19 cellular contexts compared by ENCODE assay signal in genomic region chr1:66452982-66453381, GRCh38.
DNase-seq lines count a peak whose midpoint lies in the region; ATAC-seq and TF ChIP-seq lines count a peak whose summit lies in the region.
"Had no signal": no experiment of that assay in that cellular context is flagged by ENCODE, and none has a peak within 500 bp of the region (broad histone marks: within the 10 kb centered on the region; RNA-seq: fewer than 3 reads in every experiment).

No MANE protein-coding gene starts in this region.

- no peak for TF ChIP-seq CTCF in mucosa of descending colon (IDR thresholded peaks at IDR 0.05)

- H3K27ac Mint-ChIP-seq in activated naive CD8-positive, alpha-beta T cell treated with anti-CD3 and anti-CD28 coated beads for 36 hours, result no peak overlapping the region
- H3K27ac Mint-ChIP-seq: activated CD4-positive, alpha-beta memory T cell treated with anti-CD3 and anti-CD28 coated beads, Interleukin-2, amount 10 ng/mL, durations not matched to agents 7 days and 5 days; H9 had no signal

- no peaks in the 10 kb centered on the region for H3K36me3 ChIP-seq in mucosa of descending colon (ENCODE audit: low read depth)
- H3K36me3 ChIP-seq: upper lobe of right lung had no signal

- intact Hi-C loops in Right ventricle myocardium superior (cut with DNase I) (no loop called here), mucosa of descending colon (cut with DNase I, micrococcal nuclease) (loop anchor here in 1 of 2 donors (10.0 kb wide), 1 partner anchor 498 kb away; no protein-coding TSS in a partner anchor)

- no peak overlapping the region for H3K4me3 ChIP-seq in mucosa of descending colon
- H3K4me3 ChIP-seq: upper lobe of right lung had no signal

- ATAC-seq in GM18508 (IDR thresholded peaks at IDR 0.05; ENCODE audit: insufficient read depth, unreplicated experiment), result peak; percentile 52
- ATAC-seq in GM19467 (IDR thresholded peaks at IDR 0.05; ENCODE audit: unreplicated experiment), result peak; percentile 75
- ATAC-seq in HG02981 (IDR thresholded peaks at IDR 0.05; ENCODE audit: unreplicated experiment), result peak; percentile 81
- ATAC-seq in HG03571 (IDR thresholded peaks at IDR 0.05; ENCODE audit: unreplicated experiment), result peak; percentile 72
- no peak for ATAC-seq in Right ventricle myocardium superior (ENCODE audit: poor library complexity)
- ATAC-seq in HG02852 (IDR thresholded peaks at IDR 0.05; ENCODE audit: unreplicated experiment), result no peak
- ATAC-seq in mucosa of descending colon, result no peak
- ATAC-seq: Right ventricle myocardium inferior, upper lobe of right lung had no signal

- no peaks in the 10 kb centered on the region for H3K9me3 ChIP-seq in mucosa of descending colon
- H3K9me3 ChIP-seq: upper lobe of right lung had no signal

- no peak overlapping the region for H3K4me3 Mint-ChIP-seq in activated naive CD8-positive, alpha-beta T cell treated with anti-CD3 and anti-CD28 coated beads for 36 hours
- H3K4me3 Mint-ChIP-seq: activated CD4-positive, alpha-beta memory T cell treated with anti-CD3 and anti-CD28 coated beads, Interleukin-2, amount 10 ng/mL, durations not matched to agents 7 days and 5 days; H9; neural crest cell had no signal

- no peaks in the 10 kb centered on the region for H3K9me3 Mint-ChIP-seq in activated naive CD8-positive, alpha-beta T cell treated with anti-CD3 and anti-CD28 coated beads for 36 hours
- H3K9me3 Mint-ChIP-seq: activated CD4-positive, alpha-beta memory T cell treated with anti-CD3 and anti-CD28 coated beads, Interleukin-2, amount 10 ng/mL, durations not matched to agents 7 days and 5 days; H9; neural crest cell had no signal

- no peaks in the 10 kb centered on the region for H3K4me1 ChIP-seq in mucosa of descending colon (ENCODE audit: low read depth)

- no peak for DNase-seq in activated naive CD8-positive, alpha-beta T cell treated with anti-CD3 and anti-CD28 coated beads for 36 hours
- no peak for DNase-seq in Right ventricle myocardium superior
- no peak for DNase-seq in mucosa of descending colon
- DNase-seq: activated CD4-positive, alpha-beta memory T cell treated with anti-CD3 and anti-CD28 coated beads, Interleukin-2, amount 10 ng/mL, durations not matched to agents 7 days and 5 days; activated gamma-delta T cell treated with Interleukin-2 at 50 U/mL for 16 hours; activated T-cell treated with anti-CD3 and anti-CD28 coated beads for 4 hours; effector memory CD4-positive, alpha-beta T cell; H9; hypothalamus; NCI-H1105; NCI-H82; upper lobe of right lung had no signal

- H3K27me3 Mint-ChIP-seq in activated naive CD8-positive, alpha-beta T cell treated with anti-CD3 and anti-CD28 coated beads for 36 hours, result no peaks in the 10 kb centered on the region

- no peaks in the 10 kb centered on the region for H3K36me3 Mint-ChIP-seq in activated naive CD8-positive, alpha-beta T cell treated with anti-CD3 and anti-CD28 coated beads for 36 hours

- H3K4me1 Mint-ChIP-seq in activated naive CD8-positive, alpha-beta T cell treated with anti-CD3 and anti-CD28 coated beads for 36 hours, result no peaks in the 10 kb centered on the region
- H3K4me1 Mint-ChIP-seq: activated CD4-positive, alpha-beta memory T cell treated with anti-CD3 and anti-CD28 coated beads, Interleukin-2, amount 10 ng/mL, durations not matched to agents 7 days and 5 days; H9; neural crest cell had no signal

Comparison
In these comparisons a context has a peak if more than half of its experiments do, and no peak if none do; other contexts are left out.
1. ATAC-seq: peak in GM18508 (single experiment), GM19467 (single experiment), HG02981 (single experiment) and HG03571 (single experiment); none in Right ventricle myocardium superior (single experiment), HG02852 (single experiment) and mucosa of descending colon (single experiment).